In genomic region chr20:11682285-11682684, GRCh38 we compare ENCODE assay signal across 23 cellular contexts.
"Had no signal": no experiment of that assay in that cellular context is flagged by ENCODE, and none has a peak within 500 bp of the region (broad histone marks: within the 10 kb centered on the region; RNA-seq: fewer than 3 reads in every experiment).

No MANE protein-coding gene starts in this region.

- H3K4me1 ChIP-seq: foreskin keratinocyte, parathyroid adenoma had no signal

- H3K36me3 ChIP-seq: esophagus muscularis mucosa, gastroesophageal sphincter, heart left ventricle, left lung, neutrophil, sigmoid colon, spleen, tibial artery, upper lobe of left lung had no signal

- H3K9me3 ChIP-seq: esophagus muscularis mucosa, gastroesophageal sphincter, heart left ventricle, left lung, mucosa of descending colon, neutrophil, sigmoid colon, spleen, testis, tibial artery, upper lobe of left lung had no signal

- H3K27ac ChIP-seq: coronary artery, esophagus muscularis mucosa, foreskin keratinocyte, gastroesophageal sphincter, heart left ventricle, hepatocyte, left lung, neutrophil, parathyroid adenoma, sigmoid colon, spleen, testis, tibial artery, upper lobe of left lung had no signal

- H3K27me3 ChIP-seq: gastroesophageal sphincter, hepatocyte, sigmoid colon, testis had no signal

- H3K9ac ChIP-seq: parathyroid adenoma had no signal

- H2AFZ ChIP-seq: hepatocyte, parathyroid adenoma had no signal

- H3K4me2 ChIP-seq: hepatocyte had no signal

- H3K4me3 ChIP-seq: coronary artery, esophagus muscularis mucosa, gastroesophageal sphincter, heart left ventricle, hepatocyte, left lung, mucosa of descending colon, sigmoid colon, spleen, testis, tibial artery, upper lobe of left lung had no signal

- DNase-seq: dermis blood vessel endothelial cell; effector memory CD4-positive, alpha-beta T cell; foreskin keratinocyte; heart left ventricle; left cardiac atrium; left lung; mesenchymal stem cell; mucosa of descending colon; naive B cell; sigmoid colon; spleen; stimulated activated CD4-positive, alpha-beta T cell treated with anti-CD3 and anti-CD28 coated beads, Interleukin-4, amount 100 ng/mL, for 4 hours; stimulated activated naive CD8-positive, alpha-beta T cell treated with anti-CD3 and anti-CD28 coated beads, Interleukin-15, Interleukin-2, amounts not matched to agents 100 U/mL and 50 U/mL, for 24 hours; substantia nigra; testis; tibial artery; upper lobe of left lung had no signal

- H3K79me2 ChIP-seq: hepatocyte, parathyroid adenoma had no signal
